In genomic region chr17:16994626-16995025, GRCh38 we compare ENCODE assay signal across 25 cellular contexts. TPM values are rescaled to one million over a fixed set of nuclear protein-coding genes. Genes with fewer than 3 reads are reported as not detected.
"Had no signal": no experiment of that assay in that cellular context is flagged by ENCODE, and none has a peak within 500 bp of the region (broad histone marks: within the 10 kb centered on the region; RNA-seq: fewer than 3 reads in every experiment).

No MANE protein-coding gene starts in this region.

- H3K4me3 ChIP-seq: K562 had no signal

- H3K27ac ChIP-seq: KMS-11, RWPE1 had no signal

- H3K9ac ChIP-seq: KMS-11, SK-N-SH had no signal

- H3K4me2 ChIP-seq: KMS-11, SK-N-SH had no signal

- H3K9me3 ChIP-seq: SK-N-SH had no signal

- FAIRE-seq: K562 had no signal

- DNase-seq: Kasumi-1; MM.1S; NCI-H1092 treated with DMSO at 0.1 percent for 48 hours; NCI-H1436; NCI-H187; NCI-H2029; NCI-H2081 treated with DMSO at 0.1 percent for 48 hours; NCI-H2171; NCI-H226; NCI-H446; NCI-H510A; NCI-H524 treated with DMSO at 0.1 percent for 48 hours; NCI-H69; NCI-H774; NK-92 treated with Interleukin-12 subunit alpha and Interleukin-12 subunit beta, amount 100 ng/mL, for 24 hours; PC-3; SHP77; SK-N-SH had no signal

- ATAC-seq: K562, Panc1, PC-3 had no signal

RNA-seq across cellular contexts. Expression of gene TNFRSF13B, which starts 22.7 kb away (rescaled TPM):
- total RNA-seq: HT1080, K562, M059J, PC-3, SK-MEL-5 had no signal
- polyA plus RNA-seq: K562, SK-N-SH had no signal
